In genomic region chr14:104676130-104676693, GRCh38 we compare ENCODE assay signal across 15 cellular contexts. TPM values are rescaled to one million over a fixed set of nuclear protein-coding genes. Genes with fewer than 3 reads are reported as not detected.
DNase-seq lines count a peak whose midpoint lies in the region; ATAC-seq and TF ChIP-seq lines count a peak whose summit lies in the region.
"Had no signal": no experiment of that assay in that cellular context is flagged by ENCODE, and none has a peak within 500 bp of the region (broad histone marks: within the 10 kb centered on the region; RNA-seq: fewer than 3 reads in every experiment).

No MANE protein-coding gene starts in this region.

- ATAC-seq in CD8-positive, alpha-beta T cell: no peak
- ATAC-seq in sciatic nerve: no peak

- no peak overlapping the region for H3K27ac ChIP-seq in CD8-positive, alpha-beta T cell (ENCODE audit: low read depth, low read length)

- H3K4me2 ChIP-seq in Loucy (ENCODE audit: low read depth, low read length, poor library complexity, severe bottlenecking): no peak overlapping the region

- peak overlapping the region; percentile 91 for H3K9ac ChIP-seq in Loucy (ENCODE audit: low read depth, low read length, poor library complexity, severe bottlenecking)

- H3K9me3 Mint-ChIP-seq in CD8-positive, alpha-beta T cell: no peaks in the 10 kb centered on the region
- H3K9me3 Mint-ChIP-seq in endothelial cell (ENCODE audit: unreplicated experiment): no peaks in the 10 kb centered on the region
- H3K9me3 Mint-ChIP-seq in activated naive CD4-positive, alpha-beta T cell treated with anti-CD3 and anti-CD28 coated beads for 36 hours: no peaks in the 10 kb centered on the region
- H3K9me3 Mint-ChIP-seq: stimulated activated naive CD8-positive, alpha-beta T cell treated with anti-CD3 and anti-CD28 coated beads, Interleukin-15, amount 100 ng/mL, for 72 hours had no signal

- H3K4me1 ChIP-seq in CD8-positive, alpha-beta T cell (ENCODE audit: insufficient read depth, low read length): peaks cover 17% of the 10 kb centered on the region
- H3K4me1 ChIP-seq in Loucy (ENCODE audit: insufficient read depth, low read length, poor library complexity, severe bottlenecking): peaks cover 14% of the 10 kb centered on the region

- no peaks in the 10 kb centered on the region for H3K36me3 Mint-ChIP-seq in CD8-positive, alpha-beta T cell
- H3K36me3 Mint-ChIP-seq in endothelial cell (ENCODE audit: low read depth, unreplicated experiment): no peaks in the 10 kb centered on the region
- H3K36me3 Mint-ChIP-seq in activated naive CD4-positive, alpha-beta T cell treated with anti-CD3 and anti-CD28 coated beads for 36 hours (ENCODE audit: low read depth): no peaks in the 10 kb centered on the region

- no peaks in the 10 kb centered on the region for H3K27me3 ChIP-seq in CD8-positive, alpha-beta T cell (ENCODE audit: insufficient read depth, low read length)
- H3K27me3 ChIP-seq in Loucy (ENCODE audit: insufficient read depth, low read length, poor library complexity, severe bottlenecking): no peaks in the 10 kb centered on the region

- H2AFZ ChIP-seq in Loucy (ENCODE audit: low read length): no peak overlapping the region

- DNase-seq in CD8-positive, alpha-beta T cell: no peak
- no peak for DNase-seq in endothelial cell (ENCODE audit: low spot score)
- peak; percentile 57 for DNase-seq in sciatic nerve (ENCODE audit: low spot score)
- DNase-seq in activated naive CD4-positive, alpha-beta T cell treated with anti-CD3 and anti-CD28 coated beads for 36 hours: no peak
- DNase-seq in SIG-M5 treated with dmso at 0.1 percent for 504 hours (lab: John Stamatoyannopoulos, UW; ENCODE audit: unreplicated experiment): no peak
- DNase-seq in T-helper 9 cell: no peak
- no peak for DNase-seq in activated CD8-positive, alpha-beta memory T cell treated with anti-CD3 and anti-CD28 coated beads for 24 hours
- DNase-seq: activated gamma-delta T cell; dermis blood vessel endothelial cell; DMS79 treated with DMSO at 0.1 percent for 48 hours; NCI-H2081 treated with DMSO at 0.1 percent for 48 hours; NCI-H69; stimulated activated naive CD8-positive, alpha-beta T cell treated with anti-CD3 and anti-CD28 coated beads, Interleukin-15, amount 100 ng/mL, for 72 hours had no signal

- POLR2A ChIA-PET in CD8-positive, alpha-beta T cell (lab: Charles Lee): interaction anchor here (1.9 kb wide), 1 partner anchor 20 kb away, joined by 7 read pairs; no protein-coding TSS in a partner anchor

- H3K9me2 ChIP-seq in Loucy (replicated peaks; ENCODE audit: low read depth, low read length): no peaks in the 10 kb centered on the region

- no peaks in the 10 kb centered on the region for H3K9me3 ChIP-seq in CD8-positive, alpha-beta T cell (ENCODE audit: low read length)
- no peaks in the 10 kb centered on the region for H3K9me3 ChIP-seq in Loucy (ENCODE audit: insufficient read depth, low read depth, low read length)

- H3K4me3 ChIP-seq in CD8-positive, alpha-beta T cell (ENCODE audit: low read depth, low read length): no peak overlapping the region
- H3K4me3 ChIP-seq in Loucy (ENCODE audit: low read length, poor library complexity, severe bottlenecking): no peak overlapping the region

- CTCF ChIA-PET in CD8-positive, alpha-beta T cell (lab: Charles Lee): interaction anchor here (1.3 to 2.1 kb wide), 2 partner anchors 11 to 33 kb away, joined by 4 to 6 read pairs; no protein-coding TSS in a partner anchor
- CTCF ChIA-PET in activated naive CD4-positive, alpha-beta T cell treated with anti-CD3 and anti-CD28 coated beads for 36 hours (lab: Charles Lee): no interaction called here

- H3K27me3 Mint-ChIP-seq in CD8-positive, alpha-beta T cell (ENCODE audit: low read depth): no peaks in the 10 kb centered on the region
- peaks cover 10% of the 10 kb centered on the region for H3K27me3 Mint-ChIP-seq in endothelial cell (ENCODE audit: unreplicated experiment)
- H3K27me3 Mint-ChIP-seq in activated naive CD4-positive, alpha-beta T cell treated with anti-CD3 and anti-CD28 coated beads for 36 hours (ENCODE audit: low read depth): no peaks in the 10 kb centered on the region
- H3K27me3 Mint-ChIP-seq: progenitor cell of endocrine pancreas; stimulated activated naive CD8-positive, alpha-beta T cell treated with anti-CD3 and anti-CD28 coated beads, Interleukin-15, amount 100 ng/mL, for 72 hours had no signal

- no peaks in the 10 kb centered on the region for H3K79me2 ChIP-seq in Loucy (ENCODE audit: insufficient read depth, low read length)

- intact Hi-C loops in CD8-positive, alpha-beta T cell (cut with DNase I, micrococcal nuclease): no loop called here
- intact Hi-C loops in sciatic nerve (cut with DNase I): no loop called here
- intact Hi-C loops in activated naive CD4-positive, alpha-beta T cell treated with anti-CD3 and anti-CD28 coated beads for 36 hours (cut with micrococcal nuclease): loop anchor here (2.0 kb wide), 1 partner anchor 77 kb away; the partner anchor contains the start of gene SIVA1

- no peaks in the 10 kb centered on the region for H3K36me3 ChIP-seq in CD8-positive, alpha-beta T cell (ENCODE audit: insufficient read depth, low read length)
- no peaks in the 10 kb centered on the region for H3K36me3 ChIP-seq in Loucy (ENCODE audit: insufficient read depth, low read length)

- peak overlapping the region; percentile 18 for H3K4me3 Mint-ChIP-seq in CD8-positive, alpha-beta T cell
- H3K4me3 Mint-ChIP-seq in endothelial cell (ENCODE audit: unreplicated experiment): no peak overlapping the region
- no peak overlapping the region for H3K4me3 Mint-ChIP-seq in activated naive CD4-positive, alpha-beta T cell treated with anti-CD3 and anti-CD28 coated beads for 36 hours

- H3K27ac Mint-ChIP-seq in CD8-positive, alpha-beta T cell: no peak overlapping the region
- H3K27ac Mint-ChIP-seq in endothelial cell (ENCODE audit: unreplicated experiment): peak overlapping the region; percentile 42
- H3K27ac Mint-ChIP-seq in activated naive CD4-positive, alpha-beta T cell treated with anti-CD3 and anti-CD28 coated beads for 36 hours: no peak overlapping the region

- no peak for TF ChIP-seq CTCF in CD8-positive, alpha-beta T cell (IDR thresholded peaks at IDR 0.05)
- no peak for TF ChIP-seq CTCF in Loucy (conservative IDR thresholded peaks at IDR 0.05; ENCODE audit: low read length)
- TF ChIP-seq CTCF in endothelial cell (IDR thresholded peaks at IDR 0.05; ENCODE audit: unreplicated experiment): no peak

- no peaks in the 10 kb centered on the region for H4K20me1 ChIP-seq in Loucy (ENCODE audit: insufficient read depth, low read length, poor library complexity, severe bottlenecking)

- no peaks in the 10 kb centered on the region for H3F3A ChIP-seq in Loucy (ENCODE audit: low read depth)

- peaks cover 15% of the 10 kb centered on the region for H3K4me1 Mint-ChIP-seq in CD8-positive, alpha-beta T cell (ENCODE audit: low read depth)
- peaks cover 9% of the 10 kb centered on the region for H3K4me1 Mint-ChIP-seq in endothelial cell (ENCODE audit: unreplicated experiment)
- H3K4me1 Mint-ChIP-seq in activated naive CD4-positive, alpha-beta T cell treated with anti-CD3 and anti-CD28 coated beads for 36 hours (ENCODE audit: low read depth): peaks cover 18% of the 10 kb centered on the region

RNA-seq across cellular contexts. Expression of gene INF2, which starts 13.2 kb away (rescaled TPM):
- total RNA-seq in CD8-positive, alpha-beta T cell: 10 to 100 TPM; 42.2 to 49.1 TPM
- total RNA-seq in endothelial cell (ENCODE audit: unreplicated experiment) (97.2 TPM), sciatic nerve (343 TPM)
- total RNA-seq in activated naive CD4-positive, alpha-beta T cell treated with anti-CD3 and anti-CD28 coated beads for 36 hours: 10 to 100 TPM; 50.7 to 50.9 TPM

RNA-seq across cellular contexts. Expression of gene ADSS1, which starts 47.8 kb away (rescaled TPM):
- total RNA-seq in CD8-positive, alpha-beta T cell: 1 to 10 TPM; 2.4 to 3.5 TPM
- total RNA-seq in endothelial cell (ENCODE audit: unreplicated experiment) (6.1 TPM), sciatic nerve (11.5 TPM)
- total RNA-seq in activated naive CD4-positive, alpha-beta T cell treated with anti-CD3 and anti-CD28 coated beads for 36 hours: 1 to 10 TPM; 5.1 to 5.5 TPM
